ENCODE assay signal across 12 cellular contexts in genomic region chr6:26028212-26028752, GRCh38. TPM values are rescaled to one million over a fixed set of nuclear protein-coding genes. Genes with fewer than 3 reads are reported as not detected.
A peak's percentile ranks its signal among the peaks of the same experiment; 100 is the strongest.
DNase-seq lines count a peak whose midpoint lies in the region; ATAC-seq and TF ChIP-seq lines count a peak whose summit lies in the region.
"Had no signal": no experiment of that assay in that cellular context is flagged by ENCODE, and none has a peak within 500 bp of the region (broad histone marks: within the 10 kb centered on the region; RNA-seq: fewer than 3 reads in every experiment).

No MANE protein-coding gene starts in this region.

- no peak overlapping the region for H3K4me3 ChIP-seq in OCI-LY3 (ENCODE audit: low read length)
- no peak overlapping the region for H3K4me3 ChIP-seq in neutrophil (ENCODE audit: low read depth in 1 of 2, low read length in 1 of 2)
- no peak overlapping the region for H3K4me3 ChIP-seq in ovary

- H2AFZ ChIP-seq in OCI-LY3 (ENCODE audit: low read depth, low read length), result no peak overlapping the region

- peaks cover 10% of the 10 kb centered on the region for H3K36me3 Mint-ChIP-seq in activated CD4-positive, alpha-beta T cell treated with anti-CD3 and anti-CD28 coated beads for 36 hours (ENCODE audit: low read depth)
- H3K36me3 Mint-ChIP-seq in dendritic cell treated with granulocyte-macrophage colony-stimulating factor and Interleukin-4, amounts not matched to agents 40 ng/mL and 50 ng/mL, for 4 days (ENCODE audit: low read depth), result peaks cover 5% of the 10 kb centered on the region

- H3K4me1 Mint-ChIP-seq in activated CD4-positive, alpha-beta T cell treated with anti-CD3 and anti-CD28 coated beads for 36 hours, result peaks cover 50% of the 10 kb centered on the region
- H3K4me1 Mint-ChIP-seq in dendritic cell treated with granulocyte-macrophage colony-stimulating factor and Interleukin-4, amounts not matched to agents 40 ng/mL and 50 ng/mL, for 4 days (ENCODE audit: low read depth), result peaks cover 28% of the 10 kb centered on the region

- H3K4me2 ChIP-seq in OCI-LY3 (ENCODE audit: low read length), result no peak overlapping the region

- H3K9me3 Mint-ChIP-seq in activated CD4-positive, alpha-beta T cell treated with anti-CD3 and anti-CD28 coated beads for 36 hours (ENCODE audit: low read depth), result no peaks in the 10 kb centered on the region
- no peaks in the 10 kb centered on the region for H3K9me3 Mint-ChIP-seq in dendritic cell treated with granulocyte-macrophage colony-stimulating factor and Interleukin-4, amounts not matched to agents 40 ng/mL and 50 ng/mL, for 4 days

- H4K20me1 ChIP-seq in OCI-LY3 (ENCODE audit: insufficient read depth, low read length), result no peaks in the 10 kb centered on the region

- intact Hi-C loops in activated CD4-positive, alpha-beta T cell treated with anti-CD3 and anti-CD28 coated beads for 36 hours (cut with DNase I, micrococcal nuclease), result loop anchor here (10.0 kb wide), 1 partner anchor 1807 kb away; a partner anchor contains a TSS
- intact Hi-C loops in dendritic cell treated with granulocyte-macrophage colony-stimulating factor and Interleukin-4, amounts not matched to agents 40 ng/mL and 50 ng/mL, for 4 days (cut with micrococcal nuclease), result loop anchor here (10.0 kb wide), 1 partner anchor 1107 kb away; a partner anchor contains a TSS
- intact Hi-C loops in ovary (cut with DNase I), result loop anchor here in 3 of 4 donors (10.0 kb wide), 3 partner anchors 167 to 1787 kb away; a partner anchor contains a TSS

- H3K4me3 Mint-ChIP-seq in activated CD4-positive, alpha-beta T cell treated with anti-CD3 and anti-CD28 coated beads for 36 hours, result no peak overlapping the region
- H3K4me3 Mint-ChIP-seq in dendritic cell treated with granulocyte-macrophage colony-stimulating factor and Interleukin-4, amounts not matched to agents 40 ng/mL and 50 ng/mL, for 4 days, result no peak overlapping the region

- no peak for TF ChIP-seq EP300 in ovary (IDR thresholded peaks at IDR 0.05)

- no peak for TF ChIP-seq POLR2A in ovary (IDR thresholded peaks at IDR 0.05)

- no peak for TF ChIP-seq CTCF in OCI-LY3 (IDR thresholded peaks at IDR 0.05; ENCODE audit: low read depth, low read length)
- TF ChIP-seq CTCF in neutrophil (IDR thresholded peaks at IDR 0.05), result no peak
- TF ChIP-seq CTCF in ovary (IDR thresholded peaks at IDR 0.05), result no peak

- peak overlapping the region; percentile 98 for H3K27ac Mint-ChIP-seq in activated CD4-positive, alpha-beta T cell treated with anti-CD3 and anti-CD28 coated beads for 36 hours
- peak overlapping the region; percentile 74 for H3K27ac Mint-ChIP-seq in dendritic cell treated with granulocyte-macrophage colony-stimulating factor and Interleukin-4, amounts not matched to agents 40 ng/mL and 50 ng/mL, for 4 days

- H3K4me1 ChIP-seq in OCI-LY3 (ENCODE audit: low read length) (peaks cover 16% of the 10 kb centered on the region), neutrophil (ENCODE audit: control insufficient read depth in 1 of 2, insufficient read depth in 1 of 2, low read depth in 1 of 2, low read length in 1 of 2) (peaks cover 43% of the 10 kb centered on the region in 2 experiments), ovary (ENCODE audit: insufficient read depth) (peaks cover 3% of the 10 kb centered on the region)

- no peaks in the 10 kb centered on the region for H3K36me3 ChIP-seq in OCI-LY3 (replicated peaks; ENCODE audit: low read depth, low read length)
- H3K36me3 ChIP-seq in neutrophil, result no peaks in the 10 kb centered on the region
- no peaks in the 10 kb centered on the region for H3K36me3 ChIP-seq in ovary
- H3K36me3 ChIP-seq: tibial artery had no signal

- no peaks in the 10 kb centered on the region for H3K27me3 Mint-ChIP-seq in activated CD4-positive, alpha-beta T cell treated with anti-CD3 and anti-CD28 coated beads for 36 hours
- H3K27me3 Mint-ChIP-seq in dendritic cell treated with granulocyte-macrophage colony-stimulating factor and Interleukin-4, amounts not matched to agents 40 ng/mL and 50 ng/mL, for 4 days, result no peaks in the 10 kb centered on the region

- H3K27ac ChIP-seq in OCI-LY3 (ENCODE audit: low read length), result peak overlapping the region; percentile 95; the same call in 1 of the 2 replicates
- peak overlapping the region; percentile 89 for H3K27ac ChIP-seq in neutrophil
- H3K27ac ChIP-seq in ovary, result no peak overlapping the region

- POLR2A ChIA-PET in activated CD4-positive, alpha-beta T cell treated with anti-CD3 and anti-CD28 coated beads for 36 hours (lab: Charles Lee), result interaction anchor here (1.2 to 10.8 kb wide), 3 partner anchors 11 to 1119 kb away, joined by 4 to 571 read pairs (median 9); a partner anchor contains a TSS

- CTCF ChIA-PET in activated CD4-positive, alpha-beta T cell treated with anti-CD3 and anti-CD28 coated beads for 36 hours (lab: Charles Lee), result interaction anchor here (1.4 kb wide), 1 partner anchor 24 kb away, joined by 3 read pairs; no protein-coding TSS in a partner anchor

- no peak overlapping the region for H3K9ac ChIP-seq in OCI-LY3 (ENCODE audit: low read length)

- no peaks in the 10 kb centered on the region for H3K79me2 ChIP-seq in OCI-LY3 (ENCODE audit: low read length)

- ATAC-seq in activated CD4-positive, alpha-beta T cell treated with anti-CD3 and anti-CD28 coated beads for 36 hours, result no peak
- no peak for ATAC-seq in GM18858 (IDR thresholded peaks at IDR 0.05; ENCODE audit: unreplicated experiment)

- DNase-seq in activated CD4-positive, alpha-beta T cell treated with anti-CD3 and anti-CD28 coated beads for 36 hours, result no peak
- DNase-seq in activated CD4-positive, alpha-beta T cell treated with anti-CD3 and anti-CD28 coated beads for 48 hours, result no peak
- DNase-seq in NCI-H526 treated with DMSO at 0.1 percent for 48 hours (lab: John Stamatoyannopoulos, UW) (no peak), ovary (no peak)
- DNase-seq: KBM-7; NCI-H446; stimulated activated CD4-positive, alpha-beta T cell treated with anti-CD3 and anti-CD28 coated beads, Interleukin-4, amount 100 ng/mL, for 24 hours; tibial artery had no signal

- H3K27me3 ChIP-seq in OCI-LY3 (ENCODE audit: low read depth, low read length), result no peaks in the 10 kb centered on the region
- H3K27me3 ChIP-seq in neutrophil, result no peaks in the 10 kb centered on the region
- H3K27me3 ChIP-seq in ovary, result no peaks in the 10 kb centered on the region
- H3K27me3 ChIP-seq: tibial artery had no signal

- WGBS in ovary, 3 donors, result 82 to 86% (median 83%) methylated on average over 6 of the region's 6 CpGs

- H3K9me3 ChIP-seq in OCI-LY3 (ENCODE audit: insufficient read depth, low read length) (peaks cover 20% of the 10 kb centered on the region; the same call in 1 of the 2 replicates), neutrophil (no peaks in the 10 kb centered on the region), ovary (no peaks in the 10 kb centered on the region)
- H3K9me3 ChIP-seq: tibial artery had no signal

RNA-seq across cellular contexts. Expression of gene HFE, which starts 58.9 kb away (rescaled TPM):
- total RNA-seq in activated CD4-positive, alpha-beta T cell treated with anti-CD3 and anti-CD28 coated beads for 36 hours, result 1 to 10 TPM; 1.1 to 1.4 TPM
- 1 to 10 TPM; 3.6 to 9.0 (median 7.4) TPM for total RNA-seq in ovary
- 10 to 100 TPM in 1 of 2 donors, 1 to 10 TPM in 1; 5.8 to 25.8 TPM for polyA plus RNA-seq in ovary

Comparison
In these comparisons a context has a peak if more than half of its experiments do, and no peak if none do; other contexts are left out.
1. H3K27ac ChIP-seq: peak in OCI-LY3 (single experiment) and neutrophil (single experiment); none in ovary (0 of 2).